ENCODE assay signal across 11 cellular contexts in genomic region chr17:1169471-1169908, GRCh38. TPM values are rescaled to one million over a fixed set of nuclear protein-coding genes. Genes with fewer than 3 reads are reported as not detected.
DNase-seq lines count a peak whose midpoint lies in the region; ATAC-seq lines count a peak whose summit lies in the region.
"Had no signal": no experiment of that assay in that cellular context is flagged by ENCODE, and none has a peak within 500 bp of the region (broad histone marks: within the 10 kb centered on the region; RNA-seq: fewer than 3 reads in every experiment).

No MANE protein-coding gene starts in this region.

- H3K36me3 Mint-ChIP-seq in activated naive CD8-positive, alpha-beta T cell treated with anti-CD3 and anti-CD28 coated beads, Interleukin-2, amount 50 U/mL, for 24 hours (ENCODE audit: low read depth): no peaks in the 10 kb centered on the region

- H3K4me3 Mint-ChIP-seq in activated naive CD8-positive, alpha-beta T cell treated with anti-CD3 and anti-CD28 coated beads, Interleukin-2, amount 50 U/mL, for 24 hours: no peak overlapping the region
- H3K4me3 Mint-ChIP-seq: CD8-positive, alpha-beta memory T cell; GM23338 had no signal

- no peaks in the 10 kb centered on the region for H3K9me3 Mint-ChIP-seq in activated naive CD8-positive, alpha-beta T cell treated with anti-CD3 and anti-CD28 coated beads, Interleukin-2, amount 50 U/mL, for 24 hours
- H3K9me3 Mint-ChIP-seq: CD8-positive, alpha-beta memory T cell; GM23338 had no signal

- H3K27me3 Mint-ChIP-seq in activated naive CD8-positive, alpha-beta T cell treated with anti-CD3 and anti-CD28 coated beads, Interleukin-2, amount 50 U/mL, for 24 hours: no peaks in the 10 kb centered on the region
- H3K27me3 Mint-ChIP-seq: CD8-positive, alpha-beta memory T cell had no signal

- peak in 31 of 56 donors; percentile 22 to 77 (median 50) for DNase-seq in amygdala (lab: John Stamatoyannopoulos, UW)
- peak; percentile 50 for DNase-seq in cerebellum (ENCODE audit: low spot score)
- DNase-seq in medulla oblongata (ENCODE audit: extremely low spot score): peak; percentile 62
- DNase-seq in retina: peak; percentile 84
- DNase-seq in activated naive CD8-positive, alpha-beta T cell treated with anti-CD3 and anti-CD28 coated beads, Interleukin-2, amount 50 U/mL, for 24 hours: no peak
- DNase-seq in HuH-7 (ENCODE audit: low spot score): no peak
- DNase-seq: CD8-positive, alpha-beta memory T cell; NCI-H526 treated with DMSO at 0.1 percent for 48 hours had no signal

- no peak for ATAC-seq in activated naive CD8-positive, alpha-beta T cell treated with anti-CD3 and anti-CD28 coated beads, Interleukin-2, amount 50 U/mL, for 24 hours
- ATAC-seq in GM18873 (IDR thresholded peaks at IDR 0.05; ENCODE audit: low FRiP score, unreplicated experiment): no peak
- ATAC-seq: GM23338, HCT116 had no signal

- H3K27ac Mint-ChIP-seq in activated naive CD8-positive, alpha-beta T cell treated with anti-CD3 and anti-CD28 coated beads, Interleukin-2, amount 50 U/mL, for 24 hours: no peak overlapping the region
- H3K27ac Mint-ChIP-seq: CD8-positive, alpha-beta memory T cell; GM23338 had no signal

- no peaks in the 10 kb centered on the region for H3K4me1 Mint-ChIP-seq in activated naive CD8-positive, alpha-beta T cell treated with anti-CD3 and anti-CD28 coated beads, Interleukin-2, amount 50 U/mL, for 24 hours
- H3K4me1 Mint-ChIP-seq: GM23338 had no signal

RNA-seq across cellular contexts. Expression of gene ABR, which starts 10.3 kb away (rescaled TPM):
- 88.9 TPM for total RNA-seq in cerebellum

Comparison
In these comparisons a context has a peak if more than half of its experiments do, and no peak if none do; other contexts are left out.
1. DNase-seq: peak in amygdala (31 of 56), cerebellum (single experiment), medulla oblongata (single experiment) and retina (single experiment); none in activated naive CD8-positive, alpha-beta T cell treated with anti-CD3 and anti-CD28 coated beads, Interleukin-2, amount 50 U/mL, for 24 hours (single experiment) and HuH-7 (single experiment).